Comparison of ENCODE assay signal across 22 cellular contexts in genomic region chr3:171558183-171558696, GRCh38.
"Had no signal": no experiment of that assay in that cellular context is flagged by ENCODE, and none has a peak within 500 bp of the region (broad histone marks: within the 10 kb centered on the region; RNA-seq: fewer than 3 reads in every experiment).

No MANE protein-coding gene starts in this region.

- H3K9me3 Mint-ChIP-seq: activated naive CD8-positive, alpha-beta T cell treated with anti-CD3 and anti-CD28 coated beads for 36 hours; neural crest cell; stimulated activated memory B cell treated with anti-CD40 and anti-IgM and Interleukin-4, amounts not matched to agents 10 μg/mL and 1 μg/mL and 100 μg/mL, for 72 hours had no signal

- ATAC-seq: body of pancreas; foreskin keratinocyte; naive thymus-derived CD4-positive, alpha-beta T cell; stimulated activated memory B cell treated with anti-CD40 and anti-IgM and Interleukin-4, amounts not matched to agents 10 μg/mL and 1 μg/mL and 100 μg/mL, for 72 hours had no signal

- H3K9me3 ChIP-seq: body of pancreas, sigmoid colon, stomach, suprapubic skin, transverse colon, uterus had no signal

- H3K27ac ChIP-seq: body of pancreas, cardiac muscle cell, foreskin keratinocyte, sigmoid colon, stomach, suprapubic skin, transverse colon, uterus had no signal

- DNase-seq: activated CD4-positive, alpha-beta memory T cell treated with anti-CD3 and anti-CD28 coated beads, Interleukin-2, amount 10 ng/mL, durations not matched to agents 7 days and 5 days; activated CD4-positive, alpha-beta T cell treated with anti-CD3 and anti-CD28 coated beads for 48 hours; activated CD4-positive, CD25-positive, alpha-beta regulatory T cell; activated naive CD8-positive, alpha-beta T cell treated with anti-CD3 and anti-CD28 coated beads for 36 hours; body of pancreas; foreskin keratinocyte; naive thymus-derived CD4-positive, alpha-beta T cell; occipital lobe; posterior cingulate gyrus; sigmoid colon; stimulated activated CD4-positive, alpha-beta T cell treated with anti-CD3 and anti-CD28 coated beads, Interleukin-15, amount 100 ng/mL, for 24 hours; stomach; T1000; transverse colon; uterus had no signal

- H3K4me3 Mint-ChIP-seq: activated CD4-positive, alpha-beta memory T cell treated with anti-CD3 and anti-CD28 coated beads, Interleukin-2, amount 10 ng/mL, durations not matched to agents 7 days and 5 days; activated naive CD8-positive, alpha-beta T cell treated with anti-CD3 and anti-CD28 coated beads for 36 hours; naive thymus-derived CD4-positive, alpha-beta T cell; neural crest cell; stimulated activated memory B cell treated with anti-CD40 and anti-IgM and Interleukin-4, amounts not matched to agents 10 μg/mL and 1 μg/mL and 100 μg/mL, for 72 hours; T-helper 1 cell treated with Interleukin-12 subunit alpha and Interleukin-12 subunit beta and Interleukin-4 antibody, amounts not matched to agents 30 μg/mL and 1 μg/mL, for 36 hours had no signal

- H3K4me1 ChIP-seq: body of pancreas, foreskin keratinocyte, sigmoid colon, suprapubic skin, transverse colon, uterus had no signal

- H3K4me3 ChIP-seq: body of pancreas, cardiac muscle cell, lung, sigmoid colon, smooth muscle cell, stomach, suprapubic skin, transverse colon, uterus had no signal

- H3K36me3 ChIP-seq: cardiac muscle cell, sigmoid colon, stomach, suprapubic skin, transverse colon, uterus had no signal

- H3K36me3 Mint-ChIP-seq: stimulated activated memory B cell treated with anti-CD40 and anti-IgM and Interleukin-4, amounts not matched to agents 10 μg/mL and 1 μg/mL and 100 μg/mL, for 72 hours had no signal

- H3K27me3 ChIP-seq: body of pancreas, cardiac muscle cell, foreskin keratinocyte, sigmoid colon, stomach, suprapubic skin, transverse colon, uterus had no signal

- H3K4me2 ChIP-seq: smooth muscle cell had no signal

- H3K27ac Mint-ChIP-seq: activated CD4-positive, alpha-beta memory T cell treated with anti-CD3 and anti-CD28 coated beads, Interleukin-2, amount 10 ng/mL, durations not matched to agents 7 days and 5 days; activated naive CD8-positive, alpha-beta T cell treated with anti-CD3 and anti-CD28 coated beads for 36 hours; stimulated activated memory B cell treated with anti-CD40 and anti-IgM and Interleukin-4, amounts not matched to agents 10 μg/mL and 1 μg/mL and 100 μg/mL, for 72 hours; T-helper 1 cell treated with Interleukin-12 subunit alpha and Interleukin-12 subunit beta and Interleukin-4 antibody, amounts not matched to agents 30 μg/mL and 1 μg/mL, for 36 hours had no signal

- H3K27me3 Mint-ChIP-seq: activated CD4-positive, alpha-beta memory T cell treated with anti-CD3 and anti-CD28 coated beads, Interleukin-2, amount 10 ng/mL, durations not matched to agents 7 days and 5 days; activated naive CD8-positive, alpha-beta T cell treated with anti-CD3 and anti-CD28 coated beads for 36 hours; naive thymus-derived CD4-positive, alpha-beta T cell; stimulated activated memory B cell treated with anti-CD40 and anti-IgM and Interleukin-4, amounts not matched to agents 10 μg/mL and 1 μg/mL and 100 μg/mL, for 72 hours had no signal
